ENCODE assay signal across 34 cellular contexts in genomic region chr14:102915292-102916110, GRCh38. TPM values are rescaled to one million over a fixed set of nuclear protein-coding genes. Genes with fewer than 3 reads are reported as not detected.
DNase-seq lines count a peak whose midpoint lies in the region; ATAC-seq, FAIRE-seq and TF ChIP-seq lines count a peak whose summit lies in the region.
"Had no signal": no experiment of that assay in that cellular context is flagged by ENCODE, and none has a peak within 500 bp of the region (broad histone marks: within the 10 kb centered on the region; RNA-seq: fewer than 3 reads in every experiment).

No MANE protein-coding gene starts in this region.

- H2BK5ac ChIP-seq in H1 (ENCODE audit: low read depth, low read length), result no peak overlapping the region

- H3K4ac ChIP-seq in H1 (replicated peaks; ENCODE audit: insufficient read length, low read depth, low read length), result no peak overlapping the region

- POLR2A ChIA-PET in H1 (lab: Charles Lee; ENCODE audit: partially characterized antibody), result interaction anchor here (1.0 kb wide), 1 partner anchor 13 kb away, joined by 4 read pairs; no protein-coding TSS in a partner anchor
- POLR2A ChIA-PET in naive thymus-derived CD4-positive, alpha-beta T cell (lab: Charles Lee), result no interaction called here

- TF ChIP-seq EP300 in H1 (IDR thresholded peaks at IDR 0.05; ENCODE audit: borderline replicate concordance in 1 of 2, low read depth in 2 of 2, low read length in 2 of 2) (no peak), stomach (IDR thresholded peaks at IDR 0.05) (no peak)

- H3K23me2 ChIP-seq in H1 (ENCODE audit: low read depth, low read length), result peaks cover 16% of the 10 kb centered on the region; the same call in 1 of the 2 replicates

- no peaks in the 10 kb centered on the region for H3K79me1 ChIP-seq in H1 (ENCODE audit: low read depth, low read length)

- CTCF ChIA-PET in H1 (lab: Charles Lee; ENCODE audit: partially characterized antibody), result interaction anchor here (0.6 to 1.8 kb wide), 6 partner anchors 10 to 321 kb away, joined by 3 to 11 read pairs (median 4); no protein-coding TSS in a partner anchor
- CTCF ChIA-PET in naive thymus-derived CD4-positive, alpha-beta T cell (lab: Charles Lee), result interaction anchor here (0.5 to 1.3 kb wide), 2 partner anchors 220 to 222 kb away, joined by 3 to 5 read pairs; no protein-coding TSS in a partner anchor

- WGBS in H1 (ENCODE audit: extremely low coverage in 1 of 2, insufficient coverage in 1 of 2, insufficient read length in 1 of 2, insufficient replicate concordance in 2 of 2, low coverage in 1 of 2, low lambda C conversion rate in 2 of 2, missing lambda C conversion rate in 1 of 2), 2 experiments, result 96% methylated on average over 16 of the region's 19 CpGs; no CpG with 5 or more reads in 1 of the 2 experiments
- WGBS in stomach, 5 donors, result 70 to 84% (median 82%) methylated on average over 13 to 19 of the region's 19 CpGs

- H3K27me3 Mint-ChIP-seq in activated naive CD8-positive, alpha-beta T cell, result no peaks in the 10 kb centered on the region
- H3K27me3 Mint-ChIP-seq in activated naive CD8-positive, alpha-beta T cell treated with anti-CD3 and anti-CD28 coated beads, Interleukin-2, amount 50 U/mL, for 24 hours, result no peaks in the 10 kb centered on the region
- H3K27me3 Mint-ChIP-seq in IgD-negative memory B cell, result peaks cover 2% of the 10 kb centered on the region
- no peaks in the 10 kb centered on the region for H3K27me3 Mint-ChIP-seq in stimulated activated naive B cell treated with anti-CD40 and anti-IgM and Interleukin-4, amounts not matched to agents 10 μg/mL and 1 μg/mL and 100 μg/mL, for 72 hours
- no peaks in the 10 kb centered on the region for H3K27me3 Mint-ChIP-seq in naive thymus-derived CD4-positive, alpha-beta T cell
- H3K27me3 Mint-ChIP-seq: activated CD4-positive, alpha-beta T cell treated with anti-CD3 and anti-CD28 coated beads, Interleukin-2, amount 10 ng/mL, durations not matched to agents 24 days and 14 days; activated CD8-positive, alpha-beta memory T cell treated with anti-CD3 and anti-CD28 coated beads, Interleukin-2, amount 10 ng/mL, durations not matched to agents 7 days and 5 days; stimulated activated naive CD8-positive, alpha-beta T cell treated with anti-CD3 and anti-CD28 coated beads, Interleukin-15, amount 100 ng/mL, for 72 hours had no signal

- H3K14ac ChIP-seq in H1 (ENCODE audit: insufficient read length), result no peak overlapping the region

- H3K36me3 Mint-ChIP-seq in activated naive CD8-positive, alpha-beta T cell, result no peaks in the 10 kb centered on the region
- H3K36me3 Mint-ChIP-seq in activated naive CD8-positive, alpha-beta T cell treated with anti-CD3 and anti-CD28 coated beads, Interleukin-2, amount 50 U/mL, for 24 hours (ENCODE audit: low read depth), result peaks cover 7% of the 10 kb centered on the region
- H3K36me3 Mint-ChIP-seq in IgD-negative memory B cell, result peaks cover 1% of the 10 kb centered on the region
- H3K36me3 Mint-ChIP-seq in stimulated activated naive B cell treated with anti-CD40 and anti-IgM and Interleukin-4, amounts not matched to agents 10 μg/mL and 1 μg/mL and 100 μg/mL, for 72 hours, result peaks cover 7 to 27% of the 10 kb centered on the region in 2 donors
- H3K36me3 Mint-ChIP-seq in naive thymus-derived CD4-positive, alpha-beta T cell, result peaks cover 0 to 5% (median 0%) of the 10 kb centered on the region in 5 donors
- H3K36me3 Mint-ChIP-seq: activated CD8-positive, alpha-beta memory T cell treated with anti-CD3 and anti-CD28 coated beads, Interleukin-2, amount 10 ng/mL, durations not matched to agents 7 days and 5 days had no signal

- H3K9me3 Mint-ChIP-seq in activated naive CD8-positive, alpha-beta T cell (ENCODE audit: low read depth), result no peaks in the 10 kb centered on the region
- H3K9me3 Mint-ChIP-seq in activated naive CD8-positive, alpha-beta T cell treated with anti-CD3 and anti-CD28 coated beads, Interleukin-2, amount 50 U/mL, for 24 hours, result no peaks in the 10 kb centered on the region
- H3K9me3 Mint-ChIP-seq in IgD-negative memory B cell, result no peaks in the 10 kb centered on the region
- H3K9me3 Mint-ChIP-seq in stimulated activated naive B cell treated with anti-CD40 and anti-IgM and Interleukin-4, amounts not matched to agents 10 μg/mL and 1 μg/mL and 100 μg/mL, for 72 hours, result no peaks in the 10 kb centered on the region
- H3K9me3 Mint-ChIP-seq in naive thymus-derived CD4-positive, alpha-beta T cell, result no peaks in the 10 kb centered on the region
- H3K9me3 Mint-ChIP-seq: activated CD4-positive, alpha-beta T cell treated with anti-CD3 and anti-CD28 coated beads, Interleukin-2, amount 10 ng/mL, durations not matched to agents 24 days and 14 days; activated T-cell treated with anti-CD3 and anti-CD28 coated beads, Interleukin-2, amount 50 U/mL, for 72 hours; nephron; stimulated activated naive CD8-positive, alpha-beta T cell treated with anti-CD3 and anti-CD28 coated beads, Interleukin-15, amount 100 ng/mL, for 72 hours had no signal

- H3K4me3 Mint-ChIP-seq in activated naive CD8-positive, alpha-beta T cell, result no peak overlapping the region
- no peak overlapping the region for H3K4me3 Mint-ChIP-seq in activated naive CD8-positive, alpha-beta T cell treated with anti-CD3 and anti-CD28 coated beads, Interleukin-2, amount 50 U/mL, for 24 hours
- peak overlapping the region in 3 of 4 donors; percentile 41 to 53 (median 49) for H3K4me3 Mint-ChIP-seq in IgD-negative memory B cell
- H3K4me3 Mint-ChIP-seq in stimulated activated naive B cell treated with anti-CD40 and anti-IgM and Interleukin-4, amounts not matched to agents 10 μg/mL and 1 μg/mL and 100 μg/mL, for 72 hours, result no peak overlapping the region
- no peak overlapping the region for H3K4me3 Mint-ChIP-seq in naive thymus-derived CD4-positive, alpha-beta T cell
- H3K4me3 Mint-ChIP-seq: activated CD4-positive, alpha-beta T cell treated with anti-CD3 and anti-CD28 coated beads, Interleukin-2, amount 10 ng/mL, durations not matched to agents 24 days and 14 days; activated CD8-positive, alpha-beta memory T cell treated with anti-CD3 and anti-CD28 coated beads, Interleukin-2, amount 10 ng/mL, durations not matched to agents 7 days and 5 days; activated T-cell treated with anti-CD3 and anti-CD28 coated beads, Interleukin-2, amount 50 U/mL, for 72 hours; nephron; stimulated activated naive CD8-positive, alpha-beta T cell treated with anti-CD3 and anti-CD28 coated beads, Interleukin-15, amount 100 ng/mL, for 72 hours had no signal

- H2AK5ac ChIP-seq in H1 (ENCODE audit: low read depth, low read length), result no peak overlapping the region

- no peak overlapping the region for H3K56ac ChIP-seq in H1 (replicated peaks; ENCODE audit: insufficient read length, low read depth, low read length)

- no peak overlapping the region for H3K4me2 ChIP-seq in H1 (ENCODE audit: insufficient read depth in 1 of 2, low read depth in 2 of 2, low read length in 2 of 2)
- H3K4me2 ChIP-seq: hepatocyte had no signal

- TF ChIP-seq RAD21 in H1 (IDR thresholded peaks at IDR 0.05 in 1 of 2, conservative IDR thresholded peaks at IDR 0.05 in 1 of 2; ENCODE audit: low read depth in 2 of 2, low read length in 2 of 2), result no peak

- H2BK120ac ChIP-seq in H1 (replicated peaks; ENCODE audit: low read depth, low read length), result no peak overlapping the region

- no peak for DNase-seq in activated naive CD8-positive, alpha-beta T cell treated with anti-CD3 and anti-CD28 coated beads, Interleukin-2, amount 50 U/mL, for 24 hours
- DNase-seq in H1 (ENCODE audit: low read depth in 1 of 2, low spot score in 2 of 2) (no peak), ureter (ENCODE audit: low spot score) (no peak), stomach (no peak)
- DNase-seq in stimulated activated naive B cell treated with anti-CD40 and anti-IgM and Interleukin-4, amounts not matched to agents 10 μg/mL and 1 μg/mL and 100 μg/mL, for 72 hours, result no peak
- DNase-seq in naive thymus-derived CD4-positive, alpha-beta T cell, result no peak
- DNase-seq: activated CD4-positive, alpha-beta T cell treated with anti-CD3 and anti-CD28 coated beads, Interleukin-2, amount 10 ng/mL, durations not matched to agents 24 days and 14 days; activated CD8-positive, alpha-beta memory T cell treated with anti-CD3 and anti-CD28 coated beads, Interleukin-2, amount 10 ng/mL, durations not matched to agents 7 days and 5 days; activated naive CD4-positive, alpha-beta T cell treated with anti-CD3 and anti-CD28 coated beads, Interleukin-2, amount 50 U/mL, for 16 hours; activated T-cell treated with anti-CD3 and anti-CD28 coated beads, Interleukin-2, amount 50 U/mL, for 72 hours; colonic mucosa; DMS 273 treated with DMSO at 0.1 percent for 48 hours; effector memory CD4-positive, alpha-beta T cell; HCEC 1CT; MV-4-11; NCI-H1436; NCI-H2081; NCI-H2227 treated with DMSO at 0.1 percent for 48 hours; NCI-H526; SHP77 treated with DMSO at 0.1 percent for 48 hours; stimulated activated CD4-positive, alpha-beta T cell treated with anti-CD3 and anti-CD28 coated beads, Interleukin-2, amount 100 ng/mL, for 24 hours; stimulated activated naive CD8-positive, alpha-beta T cell treated with anti-CD3 and anti-CD28 coated beads, Interleukin-15, amount 100 ng/mL, for 72 hours; T1000; uterus; WERI-Rb-1 had no signal

- no peak overlapping the region for H3K9ac ChIP-seq in H1 (replicated peaks in 1 of 4; ENCODE audit: extremely low read depth in 1 of 4, low read depth in 3 of 4, low read length in 3 of 4)

- no peak overlapping the region for H2BK15ac ChIP-seq in H1 (ENCODE audit: low read length)

- no peaks in the 10 kb centered on the region for H3K36me3 ChIP-seq in H1 (ENCODE audit: control insufficient read depth in 2 of 4, insufficient read depth in 4 of 4, low read length in 3 of 4)
- peaks cover 0 to 11% (median 0%) of the 10 kb centered on the region in 3 experiments for H3K36me3 ChIP-seq in naive thymus-derived CD4-positive, alpha-beta T cell (ENCODE audit: control insufficient read depth in 2 of 3, insufficient read depth in 3 of 3, low read length in 3 of 3)
- peaks cover 0 to 10% (median 4%) of the 10 kb centered on the region in 4 donors for H3K36me3 ChIP-seq in stomach
- H3K36me3 ChIP-seq: ascending aorta, cardiac muscle cell, colonic mucosa, uterus, WERI-Rb-1 had no signal

- no peak for FAIRE-seq in H1 (lab: Jason Lieb, UNC)

- no peaks in the 10 kb centered on the region for H3K4me1 Mint-ChIP-seq in activated naive CD8-positive, alpha-beta T cell (ENCODE audit: low read depth)
- H3K4me1 Mint-ChIP-seq in activated naive CD8-positive, alpha-beta T cell treated with anti-CD3 and anti-CD28 coated beads, Interleukin-2, amount 50 U/mL, for 24 hours, result peaks cover 3% of the 10 kb centered on the region
- peaks cover 30 to 38% (median 35%) of the 10 kb centered on the region in 3 donors for H3K4me1 Mint-ChIP-seq in IgD-negative memory B cell
- H3K4me1 Mint-ChIP-seq in stimulated activated naive B cell treated with anti-CD40 and anti-IgM and Interleukin-4, amounts not matched to agents 10 μg/mL and 1 μg/mL and 100 μg/mL, for 72 hours, result peaks cover 19 to 21% of the 10 kb centered on the region in 2 donors
- H3K4me1 Mint-ChIP-seq in naive thymus-derived CD4-positive, alpha-beta T cell, result peaks cover 0 to 2% (median 0%) of the 10 kb centered on the region in 7 donors
- H3K4me1 Mint-ChIP-seq: activated CD4-positive, alpha-beta T cell treated with anti-CD3 and anti-CD28 coated beads, Interleukin-2, amount 10 ng/mL, durations not matched to agents 24 days and 14 days; nephron had no signal

- H3K23ac ChIP-seq in H1 (ENCODE audit: insufficient read length), result no peak overlapping the region

- H3K27me3 ChIP-seq in H1 (replicated peaks in 1 of 4; ENCODE audit: control insufficient read depth in 3 of 4, extremely low read depth in 1 of 4, insufficient read depth in 3 of 4, low read length in 3 of 4) (no peaks in the 10 kb centered on the region; a peak in 1 of 7 replicates), stomach (no peaks in the 10 kb centered on the region)
- no peaks in the 10 kb centered on the region for H3K27me3 ChIP-seq in naive thymus-derived CD4-positive, alpha-beta T cell (ENCODE audit: control insufficient read depth in 2 of 2, insufficient read depth in 2 of 2, low read length in 2 of 2)
- H3K27me3 ChIP-seq: ascending aorta, cardiac muscle cell, colonic mucosa, hepatocyte, uterus had no signal

- H3K4me1 ChIP-seq in H1 (replicated peaks in 1 of 4; ENCODE audit: control insufficient read depth in 3 of 4, insufficient read depth in 4 of 4, low read length in 3 of 4) (no peaks in the 10 kb centered on the region; a peak in 1 of 7 replicates), stomach (no peaks in the 10 kb centered on the region)
- H3K4me1 ChIP-seq in naive thymus-derived CD4-positive, alpha-beta T cell (ENCODE audit: control insufficient read depth in 2 of 2, insufficient read depth in 2 of 2, low read length in 2 of 2), result no peaks in the 10 kb centered on the region
- H3K4me1 ChIP-seq: ascending aorta, colonic mucosa, uterus had no signal

- H3K27ac ChIP-seq in H1 (ENCODE audit: low read depth, low read length), result no peak overlapping the region
- no peak overlapping the region for H3K27ac ChIP-seq in naive thymus-derived CD4-positive, alpha-beta T cell (ENCODE audit: low read depth, low read length)
- no peak overlapping the region for H3K27ac ChIP-seq in stomach
- H3K27ac ChIP-seq: ascending aorta, cardiac muscle cell, colonic mucosa, epithelial cell of prostate, hepatocyte, uterus, WERI-Rb-1 had no signal

- no peak overlapping the region for H4K5ac ChIP-seq in H1 (ENCODE audit: insufficient read length, low read depth, low read length)

- intact Hi-C loops in naive thymus-derived CD4-positive, alpha-beta T cell (cut with micrococcal nuclease), result no loop called here
- intact Hi-C loops in stomach (cut with DNase I; ENCODE audit: low total_unique reads), result loop anchor here (10.0 kb wide), 1 partner anchor 141 kb away; the partner anchor contains the start of gene TRAF3

- H4K91ac ChIP-seq in H1 (replicated peaks; ENCODE audit: insufficient read length, low read length), result no peak overlapping the region

- no peak for TF ChIP-seq POLR2A in H1 (IDR thresholded peaks at IDR 0.05; ENCODE audit: control extremely low read depth in 1 of 2, low read depth in 2 of 2, low read length in 2 of 2)
- TF ChIP-seq POLR2A in stomach (IDR thresholded peaks at IDR 0.05), result no peak

- no peak overlapping the region for H3K18ac ChIP-seq in H1 (ENCODE audit: extremely low read depth, low read length)

- TF ChIP-seq CTCF in H1 (IDR thresholded peaks at IDR 0.05; ENCODE audit: control extremely low read depth in 1 of 3, insufficient read depth in 1 of 3, low read depth in 1 of 3, low read length in 3 of 3) (no peak), stomach (IDR thresholded peaks at IDR 0.05) (no peak)

- peak overlapping the region; percentile 50 for H3K27ac Mint-ChIP-seq in activated naive CD8-positive, alpha-beta T cell
- no peak overlapping the region for H3K27ac Mint-ChIP-seq in activated naive CD8-positive, alpha-beta T cell treated with anti-CD3 and anti-CD28 coated beads, Interleukin-2, amount 50 U/mL, for 24 hours
- peak overlapping the region; percentile 63 to 95 (median 81) for H3K27ac Mint-ChIP-seq in IgD-negative memory B cell
- peak overlapping the region; percentile 77 for H3K27ac Mint-ChIP-seq in stimulated activated naive B cell treated with anti-CD40 and anti-IgM and Interleukin-4, amounts not matched to agents 10 μg/mL and 1 μg/mL and 100 μg/mL, for 72 hours
- peak overlapping the region in 4 of 9 donors; percentile 1 to 58 (median 34) for H3K27ac Mint-ChIP-seq in naive thymus-derived CD4-positive, alpha-beta T cell
- H3K27ac Mint-ChIP-seq: activated CD4-positive, alpha-beta T cell treated with anti-CD3 and anti-CD28 coated beads, Interleukin-2, amount 10 ng/mL, durations not matched to agents 24 days and 14 days; activated CD8-positive, alpha-beta memory T cell treated with anti-CD3 and anti-CD28 coated beads, Interleukin-2, amount 10 ng/mL, durations not matched to agents 7 days and 5 days; activated T-cell treated with anti-CD3 and anti-CD28 coated beads, Interleukin-2, amount 50 U/mL, for 72 hours; nephron had no signal

- no peaks in the 10 kb centered on the region; a peak in 1 of 4 replicates for H3K9me3 ChIP-seq in H1 (ENCODE audit: insufficient read depth in 2 of 2, low read depth in 1 of 2, low read length in 1 of 2)
- H3K9me3 ChIP-seq in naive thymus-derived CD4-positive, alpha-beta T cell (ENCODE audit: control insufficient read depth in 2 of 3, low read length in 3 of 3), result no peaks in the 10 kb centered on the region
- no peaks in the 10 kb centered on the region for H3K9me3 ChIP-seq in stomach
- H3K9me3 ChIP-seq: ascending aorta, colonic mucosa, mucosa of descending colon, uterus had no signal

- no peak overlapping the region; the same call in 1 of the 2 replicates for H4K8ac ChIP-seq in H1 (ENCODE audit: extremely low read depth, insufficient read depth, low read length)

- H2BK20ac ChIP-seq in H1 (ENCODE audit: low read length), result 0 out of 2 replicates have a peak overlapping the region, but pooled peaks have one; percentile 61

- no peak overlapping the region for H2BK12ac ChIP-seq in H1 (ENCODE audit: low read depth, low read length)

- no peak for ATAC-seq in activated naive CD8-positive, alpha-beta T cell treated with anti-CD3 and anti-CD28 coated beads, Interleukin-2, amount 50 U/mL, for 24 hours
- ATAC-seq in stimulated activated naive B cell treated with anti-CD40 and anti-IgM and Interleukin-4, amounts not matched to agents 10 μg/mL and 1 μg/mL and 100 μg/mL, for 72 hours (replicated peaks), result no peak
- no peak for ATAC-seq in naive thymus-derived CD4-positive, alpha-beta T cell
- ATAC-seq: activated CD8-positive, alpha-beta memory T cell treated with anti-CD3 and anti-CD28 coated beads, Interleukin-2, amount 10 ng/mL, durations not matched to agents 7 days and 5 days; stimulated activated naive CD8-positive, alpha-beta T cell treated with anti-CD3 and anti-CD28 coated beads, Interleukin-15, amount 100 ng/mL, for 72 hours had no signal

- H4K20me1 ChIP-seq in H1 (replicated peaks in 1 of 2; ENCODE audit: control insufficient read depth in 1 of 2, insufficient read depth in 2 of 2, low read length in 2 of 2), result peaks cover 0 to 8% of the 10 kb centered on the region in 2 experiments

- H3K4me3 ChIP-seq in H1 (ENCODE audit: extremely low read depth in 1 of 4, insufficient read depth in 2 of 4, low read depth in 3 of 4, low read length in 4 of 4), result no peak overlapping the region
- H3K4me3 ChIP-seq in naive thymus-derived CD4-positive, alpha-beta T cell (ENCODE audit: low read length), result no peak overlapping the region
- H3K4me3 ChIP-seq in stomach, result no peak overlapping the region
- H3K4me3 ChIP-seq: ascending aorta, cardiac muscle cell, colonic mucosa, hepatocyte, lung, mucosa of descending colon, uterus had no signal

- H2AFZ ChIP-seq in H1 (ENCODE audit: low read length), result no peak overlapping the region
- H2AFZ ChIP-seq: hepatocyte had no signal

- H3K79me2 ChIP-seq in H1 (ENCODE audit: control insufficient read depth in 1 of 2, insufficient read depth in 2 of 2, low read length in 2 of 2), result no peaks in the 10 kb centered on the region
- H3K79me2 ChIP-seq: hepatocyte had no signal

RNA-seq across cellular contexts. Expression of gene AMN, which starts 7.0 kb away (rescaled TPM):
- polyA plus RNA-seq in IgD-negative memory B cell (15.0 TPM), H1 (2011; rRNA removed) (0.77 and 1.5 TPM in 2 replicates), stomach (10 to 100 TPM in 2 of 3 donors, 1 to 10 TPM in 1; 3.2 to 14.7 (median 12.8) TPM)
- 0.99 and 1.5 TPM in 2 replicates for total RNA-seq in H1 (2021; fragmentation: NEBNext Ultra II Directional; extraction: Animal tissue kit (Norgen Biotek cat#: 25700))
- polyA plus RNA-seq in H1 (2011; cell fraction: cytosol; rRNA removed), result 0.78 TPM
- 5.4 TPM for polyA plus RNA-seq in H1 (2011; cell fraction: nucleus; rRNA removed)
- 0.54 to 0.84 TPM (median 0.70 TPM) in 4 replicates for polyA plus RNA-seq in H1 (2012, experiment 1 of 2)
- 0.45 TPM for polyA plus RNA-seq in H1 (2012, experiment 2 of 2)
- 1.5 TPM for polyA plus RNA-seq in H1 (2013, experiment 1 of 2)
- polyA plus RNA-seq in H1 (2013, experiment 2 of 2), result 1.3 TPM
- polyA minus RNA-seq in H1 (2011; rRNA and poly(A)+ RNA removed), result 0.16 TPM in 1 of 2 replicates, not detected in the other
- 0.59 TPM for polyA minus RNA-seq in H1 (2011; cell fraction: cytosol; rRNA and poly(A)+ RNA removed)
- 0.50 TPM for polyA minus RNA-seq in H1 (2011; cell fraction: nucleus; rRNA and poly(A)+ RNA removed)
- total RNA-seq in naive thymus-derived CD4-positive, alpha-beta T cell, result 10 to 100 TPM in 2 of 5 experiments, 1 to 10 TPM in 2, under 1 TPM in 1; 0.53 to 11.0 (median 4.0) TPM
- polyA plus RNA-seq in naive thymus-derived CD4-positive, alpha-beta T cell, result 1 to 10 TPM; 3.0 to 3.8 TPM
- total RNA-seq in ureter (3.2 TPM), stomach (100 to 1,000 TPM in 2 of 5 donors, 10 to 100 TPM in 1, 1 to 10 TPM in 2; 1.3 to 781 (median 21.7) TPM)

Comparison
In these comparisons a context has a peak if more than half of its experiments do, and no peak if none do; other contexts are left out.
1. H3K4me3 Mint-ChIP-seq: peak in IgD-negative memory B cell (3 of 4); none in activated naive CD8-positive, alpha-beta T cell (single experiment), activated naive CD8-positive, alpha-beta T cell treated with anti-CD3 and anti-CD28 coated beads, Interleukin-2, amount 50 U/mL, for 24 hours (single experiment), stimulated activated naive B cell treated with anti-CD40 and anti-IgM and Interleukin-4, amounts not matched to agents 10 μg/mL and 1 μg/mL and 100 μg/mL, for 72 hours (0 of 2) and naive thymus-derived CD4-positive, alpha-beta T cell (0 of 10).